In the genomic region with DNA sequence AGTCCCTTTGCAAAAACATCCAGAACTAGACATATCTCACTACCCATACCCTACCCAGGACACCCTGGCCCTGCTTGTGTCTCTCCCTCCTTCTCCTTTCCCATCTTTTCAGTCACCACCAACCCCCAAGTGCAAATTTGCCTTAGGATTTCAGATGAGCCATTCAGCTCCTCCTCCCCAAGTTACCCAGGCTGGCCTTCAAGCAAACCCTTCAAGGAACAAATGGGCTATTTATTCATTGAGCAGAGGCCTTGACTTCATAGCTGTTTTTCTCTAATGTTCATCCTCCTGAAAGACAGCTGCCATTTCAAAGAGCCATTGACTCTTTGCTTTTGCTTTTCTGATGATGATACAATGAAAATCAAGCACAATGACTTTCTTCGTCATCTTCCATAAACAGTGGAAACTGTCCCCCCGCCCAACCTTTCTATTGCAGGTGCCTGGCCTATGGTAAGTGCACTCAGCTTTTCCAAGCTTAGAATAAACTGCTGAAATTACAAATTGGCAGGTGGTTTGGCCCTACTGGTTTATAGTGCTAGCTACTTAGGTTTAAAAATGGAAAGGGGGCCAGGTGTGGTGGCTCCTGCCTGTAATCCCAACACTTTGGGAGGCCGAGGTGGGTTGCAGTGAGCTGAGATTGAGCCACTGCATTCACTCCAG, we compare ENCODE assay signal across 15 cellular contexts.
"Had no signal": no experiment of that assay in that cellular context is flagged by ENCODE, and none has a peak within 500 bp of the region (broad histone marks: within the 10 kb centered on the region; RNA-seq: fewer than 3 reads in every experiment).

No MANE protein-coding gene starts in this region.

- H3K27me3 ChIP-seq: neutrophil, transverse colon, vagina had no signal

- H3K4me1 ChIP-seq: foreskin keratinocyte had no signal

- H3K27me3 Mint-ChIP-seq: activated naive CD8-positive, alpha-beta T cell treated with anti-CD3 and anti-CD28 coated beads, Interleukin-2, amount 50 U/mL, for 24 hours had no signal

- H3K4me3 Mint-ChIP-seq: activated naive CD8-positive, alpha-beta T cell treated with anti-CD3 and anti-CD28 coated beads, Interleukin-2, amount 50 U/mL, for 24 hours; naive thymus-derived CD4-positive, alpha-beta T cell; stimulated activated naive B cell treated with anti-CD40 and anti-IgM and Interleukin-4, amounts not matched to agents 10 μg/mL and 1 μg/mL and 100 μg/mL, for 72 hours had no signal

- ATAC-seq: activated naive CD8-positive, alpha-beta T cell treated with anti-CD3 and anti-CD28 coated beads, Interleukin-2, amount 50 U/mL, for 24 hours; foreskin keratinocyte; naive thymus-derived CD4-positive, alpha-beta T cell; stimulated activated naive B cell treated with anti-CD40 and anti-IgM and Interleukin-4, amounts not matched to agents 10 μg/mL and 1 μg/mL and 100 μg/mL, for 72 hours had no signal

- H3K9me3 ChIP-seq: neutrophil, transverse colon, vagina had no signal

- DNase-seq: activated CD4-positive, CD25-positive, alpha-beta regulatory T cell treated with anti-CD3 and anti-CD28 coated beads, Interleukin-2, amount 50 U/mL, for 72 hours; activated naive CD4-positive, alpha-beta T cell treated with Interleukin-2 at 50 U/mL for 16 hours; activated naive CD8-positive, alpha-beta T cell treated with anti-CD3 and anti-CD28 coated beads, Interleukin-2, amount 50 U/mL, for 24 hours; activated T-cell treated with anti-CD3 and anti-CD28 coated beads for 4 hours; cortex of kidney; effector memory CD4-positive, alpha-beta T cell; foreskin keratinocyte; naive thymus-derived CD4-positive, alpha-beta T cell; stimulated activated CD4-positive, alpha-beta T cell treated with anti-CD3 and anti-CD28 coated beads, Interleukin-4, amount 100 ng/mL, for 1 hour; stimulated activated naive B cell treated with anti-CD40 and anti-IgM and Interleukin-4, amounts not matched to agents 10 μg/mL and 1 μg/mL and 100 μg/mL, for 72 hours; transverse colon had no signal

- H3K9me3 Mint-ChIP-seq: activated naive CD8-positive, alpha-beta T cell treated with anti-CD3 and anti-CD28 coated beads, Interleukin-2, amount 50 U/mL, for 24 hours had no signal

- H3K36me3 Mint-ChIP-seq: stimulated activated naive B cell treated with anti-CD40 and anti-IgM and Interleukin-4, amounts not matched to agents 10 μg/mL and 1 μg/mL and 100 μg/mL, for 72 hours had no signal

- H3K36me3 ChIP-seq: neutrophil, transverse colon, vagina had no signal

- H3K27ac Mint-ChIP-seq: activated naive CD8-positive, alpha-beta T cell treated with anti-CD3 and anti-CD28 coated beads, Interleukin-2, amount 50 U/mL, for 24 hours; stimulated activated naive B cell treated with anti-CD40 and anti-IgM and Interleukin-4, amounts not matched to agents 10 μg/mL and 1 μg/mL and 100 μg/mL, for 72 hours had no signal

- H3K27ac ChIP-seq: foreskin keratinocyte, neutrophil, parathyroid adenoma, transverse colon, vagina had no signal

- H3K4me3 ChIP-seq: lung, transverse colon, vagina had no signal
